8 cellular contexts compared by ENCODE assay signal in the genomic region with DNA sequence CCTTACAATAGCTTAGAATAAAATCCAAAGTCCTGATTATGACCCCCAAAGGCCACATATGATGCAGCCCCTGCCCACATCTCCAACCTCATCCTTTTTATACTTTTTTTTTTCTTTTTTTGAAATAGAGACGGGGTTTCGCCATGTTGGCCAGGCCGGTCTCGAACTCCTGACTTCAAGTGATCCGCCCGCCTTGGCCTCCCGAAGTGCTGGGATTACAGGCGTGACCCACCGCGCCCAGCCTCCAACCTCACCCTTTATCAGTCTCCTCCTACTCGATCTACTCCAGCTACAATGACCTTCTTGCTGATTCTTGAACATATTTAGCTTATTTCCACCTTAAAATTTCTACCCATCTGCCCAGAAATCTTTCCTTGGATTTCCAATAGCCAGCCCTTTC. TPM values are rescaled to one million over a fixed set of nuclear protein-coding genes. Genes with fewer than 3 reads are reported as not detected.
DNase-seq lines count a peak whose midpoint lies in the region; ATAC-seq, FAIRE-seq and TF ChIP-seq lines count a peak whose summit lies in the region.

No MANE protein-coding gene starts in this region.

- peak overlapping the region; percentile 65 to 67 for H3K4me3 ChIP-seq in DND-41 (ENCODE audit: low read depth in 1 of 2, low read length in 2 of 2)
- peak overlapping the region; percentile 95 for H3K4me3 ChIP-seq in OCI-LY3 (ENCODE audit: low read length)
- peak overlapping the region; percentile 69 for H3K4me3 ChIP-seq in epithelial cell of esophagus (ENCODE audit: low read length)
- H3K4me3 ChIP-seq in pancreas, result peak overlapping the region; percentile 91 to 99 (median 97)

- H3K27me3 ChIP-seq in DND-41 (ENCODE audit: insufficient read depth, low read length, poor library complexity) (no peaks in the 10 kb centered on the region), OCI-LY3 (ENCODE audit: low read depth, low read length) (no peaks in the 10 kb centered on the region), pancreas (no peaks in the 10 kb centered on the region)

- no peak for FAIRE-seq in pancreas (lab: Jason Lieb, UNC)

- H3K27ac ChIP-seq in DND-41 (ENCODE audit: low read length), result peak overlapping the region; percentile 90
- H3K27ac ChIP-seq in OCI-LY3 (ENCODE audit: low read length), result 0 out of 2 replicates have a peak overlapping the region, but pooled peaks have one; percentile 67
- peak overlapping the region in 1 of 4 donors; percentile 97 for H3K27ac ChIP-seq in pancreas

- intact Hi-C loops in pancreas (cut with DNase I), result no loop called here

- ATAC-seq in DND-41 (ENCODE audit: insufficient read depth, low read depth), result no peak
- no peak for ATAC-seq in pancreas
- no peak for ATAC-seq in GM21576 (IDR thresholded peaks at IDR 0.05; ENCODE audit: unreplicated experiment)

- peak overlapping the region; percentile 68 for H3K9ac ChIP-seq in DND-41 (ENCODE audit: low read depth, low read length)
- H3K9ac ChIP-seq in OCI-LY3 (ENCODE audit: low read length), result peak overlapping the region; percentile 92

- H3K9me3 ChIP-seq in DND-41 (ENCODE audit: insufficient read depth, low read length, severe bottlenecking), result no peaks in the 10 kb centered on the region
- no peaks in the 10 kb centered on the region for H3K9me3 ChIP-seq in OCI-LY3 (ENCODE audit: insufficient read depth, low read length)
- no peaks in the 10 kb centered on the region for H3K9me3 ChIP-seq in pancreas

- no peak for TF ChIP-seq CTCF in DND-41 (IDR thresholded peaks at IDR 0.05; ENCODE audit: borderline replicate concordance, extremely low read depth, low read length, poor library complexity, severe bottlenecking)
- TF ChIP-seq CTCF in OCI-LY3 (IDR thresholded peaks at IDR 0.05; ENCODE audit: low read depth, low read length), result no peak
- no peak for TF ChIP-seq CTCF in epithelial cell of esophagus (IDR thresholded peaks at IDR 0.05; ENCODE audit: insufficient read depth, low read depth, low read length, missing control alignments)
- TF ChIP-seq CTCF in pancreas (IDR thresholded peaks at IDR 0.05), result no peak

- H3K4me2 ChIP-seq in DND-41 (ENCODE audit: insufficient read depth, low read length) (peak overlapping the region; percentile 80), OCI-LY3 (ENCODE audit: low read length) (peak overlapping the region; percentile 85)

- 19 to 24% methylated on average over 11 of the region's 11 CpGs for WGBS in pancreas, 2 donors

- H3K36me3 ChIP-seq in DND-41 (ENCODE audit: insufficient read depth, low read length) (peaks cover 31% of the 10 kb centered on the region), OCI-LY3 (replicated peaks; ENCODE audit: low read depth, low read length) (peaks cover 18% of the 10 kb centered on the region), pancreas (no peaks in the 10 kb centered on the region)

- no peak for DNase-seq in DND-41
- DNase-seq in epithelial cell of esophagus (ENCODE audit: low read depth), result peak; percentile 13
- no peak for DNase-seq in pancreas
- DNase-seq in NCI-H128 (lab: John Stamatoyannopoulos, UW; ENCODE audit: unreplicated experiment), result no peak
- DNase-seq in medulla oblongata (ENCODE audit: extremely low spot score), result no peak
- DNase-seq in NCI-H2081 (lab: John Stamatoyannopoulos, UW), result no peak

- H3K79me2 ChIP-seq in DND-41 (ENCODE audit: insufficient read depth, low read length) (peaks cover 63% of the 10 kb centered on the region), OCI-LY3 (ENCODE audit: low read length) (peaks cover 67% of the 10 kb centered on the region)

- no peak overlapping the region for H2AFZ ChIP-seq in DND-41 (ENCODE audit: low read depth, low read length)
- H2AFZ ChIP-seq in OCI-LY3 (ENCODE audit: low read depth, low read length), result no peak overlapping the region

- H3K4me1 ChIP-seq in DND-41 (ENCODE audit: insufficient read depth, low read length) (peaks cover 42% of the 10 kb centered on the region), OCI-LY3 (ENCODE audit: low read length) (peaks cover 15% of the 10 kb centered on the region), pancreas (peaks cover 10 to 23% (median 14%) of the 10 kb centered on the region in 3 donors)

- H4K20me1 ChIP-seq in DND-41 (ENCODE audit: insufficient read depth, low read length), result peaks cover 19% of the 10 kb centered on the region
- no peaks in the 10 kb centered on the region for H4K20me1 ChIP-seq in OCI-LY3 (ENCODE audit: insufficient read depth, low read length)

RNA-seq across cellular contexts. Expression of a gene that starts 1.2 kb away (rescaled TPM):
- total RNA-seq in pancreas, result 10 to 100 TPM; 15.4 to 25.2 (median 21.1) TPM
- polyA plus RNA-seq in pancreas, result 10 to 100 TPM in 1 of 2 donors, 1 to 10 TPM in 1; 9.3 to 14.4 TPM
